12 cellular contexts compared by ENCODE assay signal in genomic region chr13:38979891-38980627, GRCh38. TPM values are rescaled to one million over a fixed set of nuclear protein-coding genes. Genes with fewer than 3 reads are reported as not detected.
DNase-seq lines count a peak whose midpoint lies in the region; ATAC-seq and TF ChIP-seq lines count a peak whose summit lies in the region.
"Had no signal": no experiment of that assay in that cellular context is flagged by ENCODE, and none has a peak within 500 bp of the region (broad histone marks: within the 10 kb centered on the region; RNA-seq: fewer than 3 reads in every experiment).

No MANE protein-coding gene starts in this region.

- intact Hi-C loops in left cardiac atrium (cut with DNase I) (no loop called here), sciatic nerve (cut with DNase I) (no loop called here)

- peaks cover 15% of the 10 kb centered on the region for H3K4me1 Mint-ChIP-seq in type B pancreatic cell (ENCODE audit: unreplicated experiment)
- H3K4me1 Mint-ChIP-seq: naive B cell had no signal

- H3K27ac Mint-ChIP-seq in type B pancreatic cell: no peak overlapping the region

- peaks cover 17% of the 10 kb centered on the region for H3K9me3 Mint-ChIP-seq in type B pancreatic cell

- no peaks in the 10 kb centered on the region for H3K27me3 Mint-ChIP-seq in type B pancreatic cell

- no peak for TF ChIP-seq CTCF in type B pancreatic cell (conservative IDR thresholded peaks at IDR 0.05)

- DNase-seq in DMS 273 (lab: John Stamatoyannopoulos, UW; ENCODE audit: unreplicated experiment) (peak; percentile 10), DMS 273 treated with DMSO at 0.1 percent for 48 hours (lab: John Stamatoyannopoulos, UW) (no peak), left cardiac atrium (peak; percentile 48), sciatic nerve (ENCODE audit: low spot score) (no peak), NCI-H526 treated with DMSO at 0.1 percent for 48 hours (lab: John Stamatoyannopoulos, UW) (no peak), type B pancreatic cell (ENCODE audit: extremely low spot score, unreplicated experiment) (no peak), hepatic stellate cell (ENCODE audit: low spot score) (no peak)
- DNase-seq: MV-4-11, naive B cell, PC-3, stomach had no signal

- peaks cover 3% of the 10 kb centered on the region for H3K36me3 Mint-ChIP-seq in type B pancreatic cell
- H3K36me3 Mint-ChIP-seq: naive B cell had no signal

- peak; percentile 49; the same call in 1 of the 3 replicates for ATAC-seq in SK-N-SH treated with all-trans-retinoic acid at 6 μM for 48 hours
- peak; percentile 38 to 96 for ATAC-seq in left cardiac atrium
- peak; percentile 98 for ATAC-seq in sciatic nerve
- ATAC-seq: PC-3 had no signal

- H3K4me3 Mint-ChIP-seq in type B pancreatic cell: no peak overlapping the region
- H3K4me3 Mint-ChIP-seq: naive B cell had no signal

TF ChIP-seq in SK-N-SH treated with all-trans-retinoic acid at 6 μM for 48 hours, 23 proteins besides CTCF, POLR2A, EP300 and RAD21:
- TF ChIP-seq GLIS3 (CRISPR knock-in tag; IDR thresholded peaks at IDR 0.05) (no peak), ZNF565 (CRISPR knock-in tag; conservative IDR thresholded peaks at IDR 0.05; ENCODE audit: low read depth) (no peak), OSR1 (CRISPR knock-in tag; IDR thresholded peaks at IDR 0.05) (no peak), TOX (CRISPR knock-in tag; IDR thresholded peaks at IDR 0.05; ENCODE audit: borderline replicate concordance) (no peak), SNAI2 (CRISPR knock-in tag; IDR thresholded peaks at IDR 0.05) (no peak), ESRRG (CRISPR knock-in tag; IDR thresholded peaks at IDR 0.05) (no peak), ARNTL (CRISPR knock-in tag; IDR thresholded peaks at IDR 0.05; ENCODE audit: borderline replicate concordance, low read depth) (no peak), RARB (CRISPR knock-in tag; IDR thresholded peaks at IDR 0.05) (no peak), CSRNP3 (CRISPR knock-in tag; IDR thresholded peaks at IDR 0.05) (no peak), ZNF8 (CRISPR knock-in tag; IDR thresholded peaks at IDR 0.05) (no peak), ZNF70 (CRISPR knock-in tag; IDR thresholded peaks at IDR 0.05) (no peak), PATZ1 (CRISPR knock-in tag; IDR thresholded peaks at IDR 0.05; ENCODE audit: borderline replicate concordance) (no peak), ISL1 (CRISPR knock-in tag; IDR thresholded peaks at IDR 0.05) (no peak), CREB5 (CRISPR knock-in tag; IDR thresholded peaks at IDR 0.05; ENCODE audit: low read depth) (no peak), ZC3H10 (CRISPR knock-in tag; IDR thresholded peaks at IDR 0.05) (no peak), BACH2 (CRISPR knock-in tag; IDR thresholded peaks at IDR 0.05; ENCODE audit: borderline replicate concordance) (no peak)

RNA-seq across cellular contexts. Expression of gene STOML3, which starts 10.6 kb away (rescaled TPM):
- not detected for total RNA-seq in left cardiac atrium
- total RNA-seq in sciatic nerve: not detected
- 0.56 TPM in 1 of 2 replicates, not detected in the other for total RNA-seq in type B pancreatic cell (ENCODE audit: low replicate concordance)
- total RNA-seq: PC-3, stomach had no signal

RNA-seq across cellular contexts. Expression of gene PROSER1, which starts 57.8 kb away (rescaled TPM):
- total RNA-seq in left cardiac atrium (10 to 100 TPM; 11.3 to 15.4 TPM), sciatic nerve (19.3 TPM), type B pancreatic cell (ENCODE audit: low replicate concordance) (40.9 TPM in 2 replicates)

RNA-seq across cellular contexts. Expression of gene NHLRC3, which starts 58.2 kb away (rescaled TPM):
- 10 to 100 TPM; 12.2 to 16.1 TPM for total RNA-seq in left cardiac atrium
- 26.0 TPM for total RNA-seq in sciatic nerve
- 17.3 and 24.8 TPM in 2 replicates for total RNA-seq in type B pancreatic cell (ENCODE audit: low replicate concordance)

Comparison
In these comparisons a context has a peak if more than half of its experiments do, and no peak if none do; other contexts are left out.
1. DNase-seq: peak in DMS 273 (single experiment) and left cardiac atrium (single experiment); none in DMS 273 treated with DMSO at 0.1 percent for 48 hours (single experiment), sciatic nerve (single experiment), NCI-H526 treated with DMSO at 0.1 percent for 48 hours (single experiment), type B pancreatic cell (single experiment) and hepatic stellate cell (single experiment).
2. Peak in every context shown above with its lines, with median percentiles within 50 percentile points of each other: ATAC-seq.